ENCODE assay signal across 1 cellular context in genomic region chr6:30521082-30521481, GRCh38.
TF ChIP-seq lines count a peak whose summit lies in the region.
"Not testable (repeated sequence)": the region's sequence is repeated elsewhere in the genome, so short reads cannot be mapped to it uniquely, and the experiment has no call there.

No MANE protein-coding gene starts in this region.

TF ChIP-seq in HepG2, 621 proteins besides CTCF, POLR2A, EP300 and RAD21:
- TF ChIP-seq FOXK1 (CRISPR knock-in tag; IDR thresholded peaks at IDR 0.05; ENCODE audit: borderline replicate concordance, low read depth) (0 out of 2 replicates have a peak, but pooled peaks have one; percentile 48), HDAC1 (CRISPR knock-in tag; IDR thresholded peaks at IDR 0.05) (0 out of 2 replicates have a peak, but pooled peaks have one; percentile 33), FOXO1 (CRISPR knock-in tag; IDR thresholded peaks at IDR 0.05) (peak; percentile 42; the same call in 1 of the 2 replicates), ZFX (CRISPR knock-in tag; IDR thresholded peaks at IDR 0.05; ENCODE audit: low read depth) (peak; percentile 73), SOX6 (CRISPR knock-in tag; IDR thresholded peaks at IDR 0.05) (0 out of 2 replicates have a peak, but pooled peaks have one; percentile 33), SAP130 (CRISPR knock-in tag; IDR thresholded peaks at IDR 0.05; ENCODE audit: low read depth) (peak; percentile 61), ZNF687 (CRISPR knock-in tag; IDR thresholded peaks at IDR 0.05) (peak; percentile 63), ZNF331 (CRISPR knock-in tag; IDR thresholded peaks at IDR 0.05) (0 out of 2 replicates have a peak, but pooled peaks have one; percentile 8), GATAD1 (CRISPR knock-in tag; IDR thresholded peaks at IDR 0.05) (0 out of 2 replicates have a peak, but pooled peaks have one; percentile 20), TEAD3 (CRISPR knock-in tag; optimal IDR thresholded peaks at IDR 0.05; ENCODE audit: borderline replicate concordance) (peak; percentile 73), FOSL2 (CRISPR knock-in tag; IDR thresholded peaks at IDR 0.05) (peak; percentile 70), ZFY (CRISPR knock-in tag; IDR thresholded peaks at IDR 0.05) (peak; percentile 48; the same call in 1 of the 2 replicates), DMAP1 (CRISPR knock-in tag; IDR thresholded peaks at IDR 0.05) (0 out of 2 replicates have a peak, but pooled peaks have one; percentile 35), FOXA1 (CRISPR knock-in tag; IDR thresholded peaks at IDR 0.05) (peak; percentile 87), KDM5B (CRISPR knock-in tag; IDR thresholded peaks at IDR 0.05; ENCODE audit: borderline replicate concordance) (0 out of 2 replicates have a peak, but pooled peaks have one; percentile 24), ZBTB33 (CRISPR knock-in tag; IDR thresholded peaks at IDR 0.05) (0 out of 2 replicates have a peak, but pooled peaks have one; percentile 5), ZNF292 (CRISPR knock-in tag; IDR thresholded peaks at IDR 0.05; ENCODE audit: borderline replicate concordance, low read depth) (peak; percentile 48; the same call in 1 of the 2 replicates), FOXA3 (CRISPR knock-in tag; IDR thresholded peaks at IDR 0.05) (peak; percentile 84), ZBTB38 (CRISPR knock-in tag; IDR thresholded peaks at IDR 0.05) (peak; percentile 55; the same call in 1 of the 2 replicates), ZNF710 (CRISPR knock-in tag; IDR thresholded peaks at IDR 0.05; ENCODE audit: borderline replicate concordance) (0 out of 2 replicates have a peak, but pooled peaks have one; percentile 38), ZMYM3 (CRISPR knock-in tag; IDR thresholded peaks at IDR 0.05) (peak; percentile 38; the same call in 1 of the 2 replicates), ZNF883 (CRISPR knock-in tag; IDR thresholded peaks at IDR 0.05; ENCODE audit: not compliant biosample characterization) (peak; percentile 32), RXRA (CRISPR knock-in tag; IDR thresholded peaks at IDR 0.05) (0 out of 2 replicates have a peak, but pooled peaks have one; percentile 30), SALL1 (CRISPR knock-in tag; IDR thresholded peaks at IDR 0.05) (peak; percentile 16; the same call in 1 of the 2 replicates), PATZ1 (CRISPR knock-in tag; IDR thresholded peaks at IDR 0.05) (peak; percentile 28; the same call in 1 of the 2 replicates), ARID5B (CRISPR knock-in tag; IDR thresholded peaks at IDR 0.05) (peak; percentile 52; the same call in 1 of the 2 replicates), MED1 (CRISPR knock-in tag; IDR thresholded peaks at IDR 0.05) (0 out of 2 replicates have a peak, but pooled peaks have one; percentile 20), ZGPAT (CRISPR knock-in tag; IDR thresholded peaks at IDR 0.05) (peak; percentile 31; the same call in 1 of the 2 replicates), ZNF451 (CRISPR knock-in tag; IDR thresholded peaks at IDR 0.05) (0 out of 2 replicates have a peak, but pooled peaks have one; percentile 36), ZNF740 (CRISPR knock-in tag; IDR thresholded peaks at IDR 0.05) (0 out of 2 replicates have a peak, but pooled peaks have one; percentile 45)
- TF ChIP-seq SOX6, FOXA1 (IDR thresholded peaks at IDR 0.05): not testable (repeated sequence)
